27 cellular contexts compared by ENCODE assay signal in the genomic region with DNA sequence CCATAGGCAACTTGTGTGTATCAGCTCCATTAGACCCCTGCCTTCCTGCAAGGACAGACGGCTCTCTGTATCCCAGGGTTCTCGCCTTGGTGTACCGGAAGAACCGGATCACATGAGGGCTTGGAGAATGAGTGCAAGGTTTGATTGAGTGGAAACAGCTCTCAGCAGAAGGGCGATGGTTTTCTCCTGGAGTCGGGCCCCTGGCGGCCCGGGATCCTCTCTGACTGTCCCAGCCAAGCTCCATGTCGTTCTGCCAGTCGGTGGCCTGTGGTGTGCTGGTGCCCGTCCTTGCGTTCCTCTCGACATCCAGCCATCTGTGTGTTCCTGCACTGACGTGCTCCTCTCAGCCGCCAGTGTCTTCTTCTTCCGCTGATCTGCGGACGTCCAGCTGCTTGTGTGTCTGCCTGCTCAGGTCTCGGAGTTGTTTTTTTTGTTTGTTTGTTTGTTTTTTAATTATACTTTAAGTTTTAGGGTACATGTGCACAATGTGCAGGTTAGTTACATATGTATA. TPM values are rescaled to one million over a fixed set of nuclear protein-coding genes. Genes with fewer than 3 reads are reported as not detected.
A peak's percentile ranks its signal among the peaks of the same experiment; 100 is the strongest.
DNase-seq lines count a peak whose midpoint lies in the region; ATAC-seq and TF ChIP-seq lines count a peak whose summit lies in the region.
"Had no signal": no experiment of that assay in that cellular context is flagged by ENCODE, and none has a peak within 500 bp of the region (broad histone marks: within the 10 kb centered on the region; RNA-seq: fewer than 3 reads in every experiment).

No MANE protein-coding gene starts in this region.

- DNase-seq in activated B cell treated with CpG ODN at 0.5 μM for 24 hours, result peak; percentile 12
- peak; percentile 8 for DNase-seq in stomach
- peak; percentile 62 for DNase-seq in upper lobe of right lung
- DNase-seq in NCI-H2171 (lab: John Stamatoyannopoulos, UW), result no peak
- DNase-seq in GM03348 (ENCODE audit: low spot score), result no peak
- no peak for DNase-seq in PC-9
- DNase-seq: 8988T; ACHN; BE2C; C1 segment of cervical spinal cord; CD4-positive, alpha-beta memory T cell; CD4-positive, CD25-positive, alpha-beta regulatory T cell; CD8-positive, alpha-beta memory T cell; COR-L47; DMS 273 treated with DMSO at 0.1 percent for 48 hours; DMS153; DMS53; DMS79; DND-41; EL; GDM1 had no signal

- ATAC-seq in activated B cell treated with CpG ODN at 0.5 μM for 24 hours (ENCODE audit: low read depth), result no peak
- ATAC-seq in upper lobe of right lung, result no peak
- ATAC-seq in GM21529 (IDR thresholded peaks at IDR 0.05; ENCODE audit: unreplicated experiment), result no peak

- H3K9me3 ChIP-seq in BLaER1 treated with 17β-estradiol and CSF1 and Interleukin-3, amounts not matched to agents 10 nM and 100 nM (replicated peaks in 1 of 11), result no peaks in the 10 kb centered on the region
- H3K9me3 ChIP-seq in stomach, result no peaks in the 10 kb centered on the region
- no peaks in the 10 kb centered on the region for H3K9me3 ChIP-seq in upper lobe of right lung
- no peaks in the 10 kb centered on the region for H3K9me3 ChIP-seq in PC-9 (ENCODE audit: insufficient read depth, low read depth)
- H3K9me3 ChIP-seq: BE2C had no signal

- CTCF ChIA-PET in activated B cell treated with CpG ODN at 0.5 μM for 24 hours (lab: Charles Lee) (no interaction called here), PC-9 (lab: Charles Lee) (interaction anchor here (0.6 kb wide), 1 partner anchor 857 kb away, joined by 4 read pairs; no protein-coding TSS in a partner anchor)

- H3K9me3 Mint-ChIP-seq in activated B cell treated with CpG ODN at 0.5 μM for 24 hours, result no peaks in the 10 kb centered on the region
- H3K9me3 Mint-ChIP-seq: CD4-positive, alpha-beta memory T cell; CD8-positive, alpha-beta memory T cell had no signal

- peak overlapping the region in 6 of 11 experiments; percentile 12 to 44 (median 30); a peak in 8 of 22 replicates for H3K4me2 ChIP-seq in BLaER1 treated with 17β-estradiol and CSF1 and Interleukin-3, amounts not matched to agents 10 nM and 100 nM
- H3K4me2 ChIP-seq in PC-9, result no peak overlapping the region

- TF ChIP-seq CTCF in activated B cell treated with CpG ODN at 0.5 μM for 24 hours (IDR thresholded peaks at IDR 0.05) (no peak), stomach (IDR thresholded peaks at IDR 0.05) (no peak), upper lobe of right lung (IDR thresholded peaks at IDR 0.05) (no peak), PC-9 (conservative IDR thresholded peaks at IDR 0.05) (no peak)

- H3K79me2 ChIP-seq in PC-9 (ENCODE audit: low read depth), result no peaks in the 10 kb centered on the region

- H3K4me1 ChIP-seq in BLaER1 treated with 17β-estradiol and CSF1 and Interleukin-3, amounts not matched to agents 10 nM and 100 nM, result peaks cover 23 to 64% (median 32%) of the 10 kb centered on the region in 10 experiments
- H3K4me1 ChIP-seq in stomach (no peaks in the 10 kb centered on the region), upper lobe of right lung (no peaks in the 10 kb centered on the region), PC-9 (replicated peaks; ENCODE audit: insufficient read depth) (no peaks in the 10 kb centered on the region)
- H3K4me1 ChIP-seq: BE2C had no signal

- H3K27me3 ChIP-seq in BLaER1 treated with 17β-estradiol and CSF1 and Interleukin-3, amounts not matched to agents 10 nM and 100 nM, result no peaks in the 10 kb centered on the region
- H3K27me3 ChIP-seq in stomach (peaks cover 0 to 16% (median 4%) of the 10 kb centered on the region in 3 donors), upper lobe of right lung (peaks cover 3% of the 10 kb centered on the region), PC-9 (ENCODE audit: insufficient read depth, low read depth) (peaks cover 70% of the 10 kb centered on the region)

- no peaks in the 10 kb centered on the region for H3K27me3 Mint-ChIP-seq in activated B cell treated with CpG ODN at 0.5 μM for 24 hours

- no peaks in the 10 kb centered on the region for H3K36me3 Mint-ChIP-seq in activated B cell treated with CpG ODN at 0.5 μM for 24 hours (ENCODE audit: low read depth)
- H3K36me3 Mint-ChIP-seq: CD4-positive, alpha-beta memory T cell; CD4-positive, CD25-positive, alpha-beta regulatory T cell; CD8-positive, alpha-beta memory T cell had no signal

- no TSS peak for BruUV-seq in PC-9 (replicated peaks; lab: Mats Ljungman, UMichigan)

- POLR2A ChIA-PET in activated B cell treated with CpG ODN at 0.5 μM for 24 hours (lab: Charles Lee), result interaction anchor here (1.1 kb wide), 1 partner anchor 30 kb away, joined by 4 read pairs; no protein-coding TSS in a partner anchor
- POLR2A ChIA-PET in PC-9 (lab: Charles Lee; ENCODE audit: unreplicated experiment), result no interaction called here

- TF ChIP-seq POLR2A in stomach (IDR thresholded peaks at IDR 0.05), result no peak

- H3K27ac Mint-ChIP-seq in activated B cell treated with CpG ODN at 0.5 μM for 24 hours, result no peak overlapping the region
- H3K27ac Mint-ChIP-seq: CD4-positive, alpha-beta memory T cell; CD4-positive, CD25-positive, alpha-beta regulatory T cell; CD8-positive, alpha-beta memory T cell had no signal

- peaks cover 11% of the 10 kb centered on the region for H3K4me1 Mint-ChIP-seq in activated B cell treated with CpG ODN at 0.5 μM for 24 hours
- H3K4me1 Mint-ChIP-seq: CD4-positive, alpha-beta memory T cell; CD4-positive, CD25-positive, alpha-beta regulatory T cell; CD8-positive, alpha-beta memory T cell had no signal

- intact Hi-C loops in activated B cell treated with CpG ODN at 0.5 μM for 24 hours (cut with micrococcal nuclease) (no loop called here), stomach (cut with DNase I; ENCODE audit: low total_unique reads) (no loop called here), upper lobe of right lung (cut with DNase I) (no loop called here), PC-9 (cut with micrococcal nuclease; ENCODE audit: unreplicated experiment) (no loop called here)

- no peak overlapping the region for H3K4me3 Mint-ChIP-seq in activated B cell treated with CpG ODN at 0.5 μM for 24 hours
- H3K4me3 Mint-ChIP-seq: CD4-positive, alpha-beta memory T cell; CD4-positive, CD25-positive, alpha-beta regulatory T cell; CD8-positive, alpha-beta memory T cell had no signal

- no peak overlapping the region for H3K9ac ChIP-seq in BLaER1 treated with 17β-estradiol and CSF1 and Interleukin-3, amounts not matched to agents 10 nM and 100 nM

- no peak overlapping the region for H3K27ac ChIP-seq in BLaER1 treated with 17β-estradiol and CSF1 and Interleukin-3, amounts not matched to agents 10 nM and 100 nM
- H3K27ac ChIP-seq in stomach, result no peak overlapping the region
- no peak overlapping the region for H3K27ac ChIP-seq in upper lobe of right lung
- H3K27ac ChIP-seq in PC-9, result no peak overlapping the region

- H2AFZ ChIP-seq in PC-9, result no peak overlapping the region

- no peak for TF ChIP-seq EP300 in stomach (IDR thresholded peaks at IDR 0.05)

- H4K20me1 ChIP-seq in BLaER1 treated with 17β-estradiol and CSF1 and Interleukin-3, amounts not matched to agents 10 nM and 100 nM, result no peaks in the 10 kb centered on the region
- no peaks in the 10 kb centered on the region for H4K20me1 ChIP-seq in PC-9 (ENCODE audit: insufficient read depth)

- no peaks in the 10 kb centered on the region for H3F3A ChIP-seq in PC-9 (ENCODE audit: insufficient read depth, low read depth)

- WGBS in stomach, 5 donors, result 87 to 92% (median 89%) methylated on average over 19 of the region's 19 CpGs

- no peaks in the 10 kb centered on the region for H3K9me2 ChIP-seq in PC-9 (ENCODE audit: insufficient read depth)

- no peaks in the 10 kb centered on the region for H3K36me3 ChIP-seq in BLaER1 treated with 17β-estradiol and CSF1 and Interleukin-3, amounts not matched to agents 10 nM and 100 nM
- no peaks in the 10 kb centered on the region for H3K36me3 ChIP-seq in stomach
- no peaks in the 10 kb centered on the region for H3K36me3 ChIP-seq in upper lobe of right lung
- no peaks in the 10 kb centered on the region for H3K36me3 ChIP-seq in PC-9 (ENCODE audit: low read depth)
- H3K36me3 ChIP-seq: BE2C had no signal

- no peak overlapping the region for H3K4me3 ChIP-seq in BLaER1 treated with 17β-estradiol and CSF1 and Interleukin-3, amounts not matched to agents 10 nM and 100 nM
- H3K4me3 ChIP-seq in stomach (no peak overlapping the region), upper lobe of right lung (no peak overlapping the region), PC-9 (no peak overlapping the region)

RNA-seq across cellular contexts. Expression of a gene that starts 16.1 kb away (rescaled TPM):
- total RNA-seq in activated B cell treated with CpG ODN at 0.5 μM for 24 hours, result 142 and 171 TPM in 2 replicates
- total RNA-seq in stomach, result 10 to 100 TPM in 1 of 5 donors, 1 to 10 TPM in 2, under 1 TPM in 1, not detected in 1; 0.37 to 50.8 (median 2.7) TPM
- polyA plus RNA-seq in stomach, result 1 to 10 TPM in 2 of 3 donors, under 1 TPM in 1; 0.63 to 2.0 (median 1.2) TPM
- total RNA-seq in upper lobe of right lung, result 23.6 TPM
- not detected in 2 replicates for total RNA-seq in PC-9 (2021)
- total RNA-seq: A673; CD4-positive, CD25-positive, alpha-beta regulatory T cell; Daoy; G401 had no signal
- polyA plus RNA-seq: AG04450 had no signal

RNA-seq across cellular contexts. Expression of a gene that starts 16.4 kb away (rescaled TPM):
- total RNA-seq in activated B cell treated with CpG ODN at 0.5 μM for 24 hours (0.76 and 1.4 TPM in 2 replicates), stomach (10 to 100 TPM in 1 of 5 donors, under 1 TPM in 2, not detected in 2; 0.73 to 12.2 (median 0.87) TPM), upper lobe of right lung (29.8 TPM), PC-9 (2021) (not detected in 2 replicates)
- polyA plus RNA-seq in stomach, result 1 to 10 TPM in 1 of 3 donors, under 1 TPM in 2; 0.61 to 1.8 (median 0.95) TPM
- total RNA-seq: A673; CD4-positive, CD25-positive, alpha-beta regulatory T cell; G401 had no signal
- polyA plus RNA-seq: CD4-positive, alpha-beta memory T cell; CD4-positive, CD25-positive, alpha-beta regulatory T cell; CD8-positive, alpha-beta memory T cell had no signal

RNA-seq across cellular contexts. Expression of a gene that starts 53.0 kb away (rescaled TPM):
- total RNA-seq in activated B cell treated with CpG ODN at 0.5 μM for 24 hours, result 0.11 and 0.15 TPM in 2 replicates
- not detected for total RNA-seq in stomach
- polyA plus RNA-seq in stomach, result under 1 TPM; 0.25 to 0.62 (median 0.31) TPM
- total RNA-seq in upper lobe of right lung, result 4.7 TPM
- not detected in 2 replicates for total RNA-seq in PC-9 (2021)
- total RNA-seq: A673; CD4-positive, alpha-beta memory T cell; CD4-positive, CD25-positive, alpha-beta regulatory T cell; CD8-positive, alpha-beta memory T cell; Daoy; G401 had no signal
- polyA plus RNA-seq: AG04450; CD4-positive, alpha-beta memory T cell; CD8-positive, alpha-beta memory T cell had no signal

Comparison
In these comparisons a context has a peak if more than half of its experiments do, and no peak if none do; other contexts are left out.
1. DNase-seq: peak in activated B cell treated with CpG ODN at 0.5 μM for 24 hours (single experiment), stomach (single experiment) and upper lobe of right lung (single experiment); none in NCI-H2171 (single experiment), GM03348 (single experiment) and PC-9 (0 of 2).